1 cellular context compared by ENCODE assay signal in genomic region chr2:11819235-11819729, GRCh38.
TF ChIP-seq lines count a peak whose summit lies in the region.

No MANE protein-coding gene starts in this region.

TF ChIP-seq in HepG2, 621 proteins besides CTCF, POLR2A, EP300 and RAD21 (continued from another document and continues in another):
- TF ChIP-seq PAXIP1 (CRISPR knock-in tag; conservative IDR thresholded peaks at IDR 0.05) (peak; percentile 98), CENPT (CRISPR knock-in tag; IDR thresholded peaks at IDR 0.05; ENCODE audit: low read depth) (no peak), MEIS1 (CRISPR knock-in tag; IDR thresholded peaks at IDR 0.05; ENCODE audit: borderline replicate concordance) (peak; percentile 53; the same call in 1 of the 2 replicates), TCF7 (IDR thresholded peaks at IDR 0.05; ENCODE audit: low read depth) (peak; percentile 98), SMAD3 (CRISPR knock-in tag; IDR thresholded peaks at IDR 0.05) (peak; percentile 87; the same call in 1 of the 2 replicates), ZNF207 (IDR thresholded peaks at IDR 0.05; ENCODE audit: borderline replicate concordance) (no peak), FOXJ3 (CRISPR knock-in tag; IDR thresholded peaks at IDR 0.05; ENCODE audit: borderline replicate concordance) (peak; percentile 92; the same call in 1 of the 2 replicates), DNMT3B (CRISPR knock-in tag; conservative IDR thresholded peaks at IDR 0.05) (0 out of 2 replicates have a peak, but pooled peaks have one; percentile 73), REXO4 (CRISPR knock-in tag; IDR thresholded peaks at IDR 0.05; ENCODE audit: borderline replicate concordance) (no peak), ZBTB4 (CRISPR knock-in tag; IDR thresholded peaks at IDR 0.05; ENCODE audit: borderline replicate concordance) (no peak), ZNF335 (CRISPR knock-in tag; IDR thresholded peaks at IDR 0.05) (0 out of 2 replicates have a peak, but pooled peaks have one; percentile 38), ZNF331 (CRISPR knock-in tag; IDR thresholded peaks at IDR 0.05) (peak; percentile 63), FOXO1 (CRISPR knock-in tag; IDR thresholded peaks at IDR 0.05) (peak; percentile 92), YY1 (IDR thresholded peaks at IDR 0.05; ENCODE audit: insufficient read depth, insufficient replicate concordance, low read depth, low read length) (no peak), HMGXB4 (CRISPR knock-in tag; IDR thresholded peaks at IDR 0.05; ENCODE audit: borderline replicate concordance in 1 of 2, low read depth in 1 of 2) (peak; percentile 14 to 58; a peak in 1 of 4 replicates), GTF2F1 (IDR thresholded peaks at IDR 0.05; ENCODE audit: low read length) (no peak), ZNF549 (CRISPR knock-in tag; IDR thresholded peaks at IDR 0.05) (no peak), ZNF225 (CRISPR knock-in tag; IDR thresholded peaks at IDR 0.05) (no peak), ZNF572 (CRISPR knock-in tag; IDR thresholded peaks at IDR 0.05) (no peak), ZNF276 (CRISPR knock-in tag; IDR thresholded peaks at IDR 0.05; ENCODE audit: low read depth) (no peak), ETV6 (CRISPR knock-in tag; conservative IDR thresholded peaks at IDR 0.05) (no peak), RFXANK (CRISPR knock-in tag; IDR thresholded peaks at IDR 0.05) (0 out of 2 replicates have a peak, but pooled peaks have one; percentile 60), ZNF343 (CRISPR knock-in tag; IDR thresholded peaks at IDR 0.05) (0 out of 2 replicates have a peak, but pooled peaks have one; percentile 59), SRF (IDR thresholded peaks at IDR 0.05; ENCODE audit: low read depth, low read length) (no peak), BHLHE40 (IDR thresholded peaks at IDR 0.05; ENCODE audit: low read length) (peak; percentile 80), ZNF639 (CRISPR knock-in tag; conservative IDR thresholded peaks at IDR 0.05) (peak; percentile 51; the same call in 1 of the 2 replicates), ZNF30 (CRISPR knock-in tag; IDR thresholded peaks at IDR 0.05) (no peak), NR2C2 (CRISPR knock-in tag; IDR thresholded peaks at IDR 0.05; ENCODE audit: borderline replicate concordance) (no peak), ARNTL (CRISPR knock-in tag; IDR thresholded peaks at IDR 0.05) (0 out of 2 replicates have a peak, but pooled peaks have one; percentile 46), FOXP4 (CRISPR knock-in tag; IDR thresholded peaks at IDR 0.05) (peak; percentile 92), ELF1 (CRISPR knock-in tag; IDR thresholded peaks at IDR 0.05) (0 out of 2 replicates have a peak, but pooled peaks have one; percentile 34), RFX1 (IDR thresholded peaks at IDR 0.05) (no peak), THAP11 (CRISPR knock-in tag; IDR thresholded peaks at IDR 0.05) (peak; percentile 29; the same call in 1 of the 2 replicates), PHF21A (CRISPR knock-in tag; IDR thresholded peaks at IDR 0.05) (peak; percentile 60; the same call in 1 of the 2 replicates), DRAP1 (CRISPR knock-in tag; IDR thresholded peaks at IDR 0.05) (peak; percentile 52), ZHX2 (IDR thresholded peaks at IDR 0.05; ENCODE audit: low read depth) (no peak), ZHX2 (CRISPR knock-in tag; IDR thresholded peaks at IDR 0.05; ENCODE audit: borderline replicate concordance) (0 out of 2 replicates have a peak, but pooled peaks have one; percentile 45), ZSCAN29 (CRISPR knock-in tag; conservative IDR thresholded peaks at IDR 0.05) (no peak; the same call in 1 of the 2 replicates), NPAS2 (CRISPR knock-in tag; IDR thresholded peaks at IDR 0.05; ENCODE audit: borderline replicate concordance) (no peak), MIER3 (CRISPR knock-in tag; IDR thresholded peaks at IDR 0.05; ENCODE audit: borderline replicate concordance) (no peak), ZNF354B (CRISPR knock-in tag; IDR thresholded peaks at IDR 0.05) (no peak), HNF4G (IDR thresholded peaks at IDR 0.05; ENCODE audit: borderline replicate concordance, low read depth, low read length) (peak; percentile 47; the same call in 1 of the 2 replicates), HNF4G (CRISPR knock-in tag; IDR thresholded peaks at IDR 0.05; ENCODE audit: borderline replicate concordance, low read depth) (peak; percentile 77; the same call in 1 of the 2 replicates)
